9 cellular contexts compared by ENCODE assay signal in the genomic region with DNA sequence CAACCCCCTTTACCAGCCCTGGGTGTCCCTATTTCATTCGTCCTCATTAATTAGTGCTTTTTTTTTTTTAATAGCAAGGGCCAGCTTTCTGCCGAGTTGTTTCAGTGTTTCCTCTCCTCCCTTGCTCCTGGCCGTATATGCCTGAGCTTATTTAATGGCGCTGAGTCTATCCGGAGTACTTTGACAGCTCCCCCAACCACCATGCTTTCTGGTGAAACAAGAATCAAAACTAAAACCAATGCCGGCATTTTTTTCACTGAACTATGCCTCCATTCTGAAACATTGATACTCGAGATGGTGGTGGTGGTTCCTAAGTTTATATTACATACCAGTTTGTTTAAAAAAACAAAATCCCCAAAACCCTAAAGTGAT. TPM values are rescaled to one million over a fixed set of nuclear protein-coding genes. Genes with fewer than 3 reads are reported as not detected.
DNase-seq lines count a peak whose midpoint lies in the region; ATAC-seq and TF ChIP-seq lines count a peak whose summit lies in the region.
"Had no signal": no experiment of that assay in that cellular context is flagged by ENCODE, and none has a peak within 500 bp of the region (broad histone marks: within the 10 kb centered on the region; RNA-seq: fewer than 3 reads in every experiment).

No MANE protein-coding gene starts in this region.

- peaks cover 7% of the 10 kb centered on the region for H3K36me3 Mint-ChIP-seq in activated naive CD4-positive, alpha-beta T cell treated with anti-CD3 and anti-CD28 coated beads, Interleukin-2, amount 10 ng/mL, durations not matched to agents 7 days and 5 days
- H3K36me3 Mint-ChIP-seq in T-helper 17 cell (ENCODE audit: low read depth): peaks cover 2% of the 10 kb centered on the region

- intact Hi-C loops in ovary (cut with DNase I): no loop called here

- ATAC-seq in T-helper 17 cell: no peak

- peak overlapping the region; percentile 87 for H3K4me3 Mint-ChIP-seq in activated naive CD4-positive, alpha-beta T cell treated with anti-CD3 and anti-CD28 coated beads, Interleukin-2, amount 10 ng/mL, durations not matched to agents 7 days and 5 days
- H3K4me3 Mint-ChIP-seq in T-helper 17 cell: peak overlapping the region; percentile 92

- H3K4me1 Mint-ChIP-seq in activated naive CD4-positive, alpha-beta T cell treated with anti-CD3 and anti-CD28 coated beads, Interleukin-2, amount 10 ng/mL, durations not matched to agents 7 days and 5 days: peaks cover 27% of the 10 kb centered on the region
- H3K4me1 Mint-ChIP-seq in T-helper 17 cell: peaks cover 17% of the 10 kb centered on the region

- H3K27me3 Mint-ChIP-seq in activated naive CD4-positive, alpha-beta T cell treated with anti-CD3 and anti-CD28 coated beads, Interleukin-2, amount 10 ng/mL, durations not matched to agents 7 days and 5 days: peaks cover 47% of the 10 kb centered on the region
- H3K27me3 Mint-ChIP-seq in T-helper 17 cell: peaks cover 44% of the 10 kb centered on the region

- peak overlapping the region; percentile 50 for H2AFZ ChIP-seq in fibroblast of lung (ENCODE audit: low read length)

- H3K4me3 ChIP-seq in fibroblast of lung (replicated peaks in 1 of 4; ENCODE audit: control extremely low read depth in 1 of 4, insufficient read depth in 1 of 4, low read depth in 3 of 4, low read length in 4 of 4): peak overlapping the region; percentile 79 to 95 (median 89)
- peak overlapping the region; percentile 77 for H3K4me3 ChIP-seq in ovary

- H3K9ac ChIP-seq in fibroblast of lung (ENCODE audit: insufficient read depth, low read length): peak overlapping the region; percentile 84

- no peaks in the 10 kb centered on the region for H4K20me1 ChIP-seq in fibroblast of lung (ENCODE audit: control insufficient read depth, extremely low read depth, insufficient read depth, low read length)

- TF ChIP-seq POLR2A in ovary (IDR thresholded peaks at IDR 0.05): no peak

- H3K4me1 ChIP-seq in fibroblast of lung (ENCODE audit: control insufficient read depth, extremely low read depth, insufficient read depth, low read length) (peaks cover 3% of the 10 kb centered on the region), ovary (ENCODE audit: insufficient read depth) (peaks cover 1% of the 10 kb centered on the region)

- H3K27me3 ChIP-seq in fibroblast of lung (ENCODE audit: control insufficient read depth, insufficient read depth, low read length) (no peaks in the 10 kb centered on the region), ovary (no peaks in the 10 kb centered on the region)

- H3K27ac Mint-ChIP-seq in activated naive CD4-positive, alpha-beta T cell treated with anti-CD3 and anti-CD28 coated beads, Interleukin-2, amount 10 ng/mL, durations not matched to agents 7 days and 5 days: peak overlapping the region; percentile 84
- H3K27ac Mint-ChIP-seq in T-helper 17 cell: peak overlapping the region; percentile 19

- 0 to 1% (median 0%) methylated on average over 7 of the region's 7 CpGs for WGBS in ovary, 3 donors

- TF ChIP-seq EP300 in ovary (IDR thresholded peaks at IDR 0.05): no peak

- H3K9me3 Mint-ChIP-seq in activated naive CD4-positive, alpha-beta T cell treated with anti-CD3 and anti-CD28 coated beads, Interleukin-2, amount 10 ng/mL, durations not matched to agents 7 days and 5 days: no peaks in the 10 kb centered on the region

- DNase-seq in activated naive CD4-positive, alpha-beta T cell treated with anti-CD3 and anti-CD28 coated beads, Interleukin-2, amount 10 ng/mL, durations not matched to agents 7 days and 5 days: peak; percentile 31
- DNase-seq in activated naive CD4-positive, alpha-beta T cell treated with anti-CD3 and anti-CD28 coated beads, Interleukin-2, amount 50 U/mL, for 16 hours: no peak
- DNase-seq in HuH-7 (ENCODE audit: low spot score): peak; percentile 49
- DNase-seq in T-helper 17 cell: no peak
- DNase-seq in fibroblast of lung (ENCODE audit: low read depth in 2 of 2): peak in 1 of 2 donors; percentile 56
- no peak for DNase-seq in ovary
- DNase-seq in stimulated activated naive CD4-positive, alpha-beta T cell treated with Interleukin-2 at 50 U/mL for 16 hours (lab: John Stamatoyannopoulos, UW): no peak
- DNase-seq in stimulated activated CD4-positive, alpha-beta T cell treated with anti-CD3 and anti-CD28 coated beads, Interleukin-1b, Interleukin-23, amount 100 ng/mL, for 48 hours: no peak

- H3K36me3 ChIP-seq in fibroblast of lung (ENCODE audit: control insufficient read depth, insufficient read depth, low read length) (no peaks in the 10 kb centered on the region), ovary (no peaks in the 10 kb centered on the region)

- TF ChIP-seq CTCF in fibroblast of lung (conservative IDR thresholded peaks at IDR 0.05 in 1 of 2, IDR thresholded peaks at IDR 0.05 in 1 of 2; ENCODE audit: low read depth in 1 of 2, low read length in 2 of 2) (no peak), ovary (IDR thresholded peaks at IDR 0.05) (no peak)

- H3K27ac ChIP-seq in fibroblast of lung (ENCODE audit: insufficient read depth, low read length) (peak overlapping the region; percentile 77), ovary (peak overlapping the region; percentile 67)

- H3K4me2 ChIP-seq in fibroblast of lung (ENCODE audit: extremely low read depth, insufficient read depth, low read length): peak overlapping the region; percentile 88

- peaks cover 43% of the 10 kb centered on the region for H3K79me2 ChIP-seq in fibroblast of lung (ENCODE audit: control insufficient read depth, insufficient read depth, low read length)

- CTCF ChIA-PET in activated naive CD4-positive, alpha-beta T cell treated with anti-CD3 and anti-CD28 coated beads, Interleukin-2, amount 10 ng/mL, durations not matched to agents 7 days and 5 days (lab: Charles Lee): interaction anchor here (3.5 to 7.5 kb wide), 2 partner anchors 66 to 72 kb away, joined by 15 to 55 read pairs; no protein-coding TSS in a partner anchor

- H3K9me3 ChIP-seq in T-helper 17 cell (ENCODE audit: control insufficient read depth, low read length, poor library complexity, severe bottlenecking): no peaks in the 10 kb centered on the region
- no peaks in the 10 kb centered on the region for H3K9me3 ChIP-seq in fibroblast of lung (ENCODE audit: control insufficient read depth, insufficient read depth, low read depth, low read length)
- no peaks in the 10 kb centered on the region for H3K9me3 ChIP-seq in ovary

RNA-seq across cellular contexts. Expression of a gene that starts 1.2 kb away (rescaled TPM):
- total RNA-seq in T-helper 17 cell (1 to 10 TPM; 1.4 to 1.8 TPM), fibroblast of lung (44.4 and 53.7 TPM in 2 replicates), ovary (1 to 10 TPM; 2.8 to 4.2 (median 3.3) TPM)
- polyA plus RNA-seq in fibroblast of lung (21.5 and 35.2 TPM in 2 replicates), ovary (1 to 10 TPM; 2.3 to 9.2 TPM)
- polyA plus RNA-seq in fibroblast of lung (2012): 16.5 and 26.9 TPM in 2 replicates
- 5.6 and 7.2 TPM in 2 replicates for polyA minus RNA-seq in fibroblast of lung (ENCODE audit: low replicate concordance)

RNA-seq across cellular contexts. Expression of a gene that starts 57.9 kb away (rescaled TPM):
- not detected for total RNA-seq in T-helper 17 cell
- total RNA-seq in fibroblast of lung: under 0.01 TPM in 2 replicates
- polyA plus RNA-seq in fibroblast of lung: 0.01 TPM in 2 replicates
- 0.01 TPM in 1 of 2 replicates, not detected in the other for polyA plus RNA-seq in fibroblast of lung (2012)
- polyA minus RNA-seq in fibroblast of lung (ENCODE audit: low replicate concordance): not detected in 2 replicates
- under 1 TPM in 4 of 7 donors, not detected in 3; under 0.01 to 0.62 (median 0.14) TPM for total RNA-seq in ovary
- polyA plus RNA-seq in ovary: not detected
- total RNA-seq: frontal cortex had no signal

Comparison
In these comparisons a context has a peak if more than half of its experiments do, and no peak if none do; other contexts are left out.
1. DNase-seq: peak in activated naive CD4-positive, alpha-beta T cell treated with anti-CD3 and anti-CD28 coated beads, Interleukin-2, amount 10 ng/mL, durations not matched to agents 7 days and 5 days (single experiment) and HuH-7 (single experiment); none in activated naive CD4-positive, alpha-beta T cell treated with anti-CD3 and anti-CD28 coated beads, Interleukin-2, amount 50 U/mL, for 16 hours (single experiment), T-helper 17 cell (0 of 3), ovary (0 of 5), stimulated activated naive CD4-positive, alpha-beta T cell treated with Interleukin-2 at 50 U/mL for 16 hours (single experiment) and stimulated activated CD4-positive, alpha-beta T cell treated with anti-CD3 and anti-CD28 coated beads, Interleukin-1b, Interleukin-23, amount 100 ng/mL, for 48 hours (single experiment).